ENCODE assay signal across 21 cellular contexts in genomic region chr6:149379977-149380376, GRCh38. TPM values are rescaled to one million over a fixed set of nuclear protein-coding genes. Genes with fewer than 3 reads are reported as not detected.
"Had no signal": no experiment of that assay in that cellular context is flagged by ENCODE, and none has a peak within 500 bp of the region (broad histone marks: within the 10 kb centered on the region; RNA-seq: fewer than 3 reads in every experiment).

No MANE protein-coding gene starts in this region.

- H3K27me3 Mint-ChIP-seq: dendritic cell treated with granulocyte-macrophage colony-stimulating factor and Interleukin-4, amounts not matched to agents 40 ng/mL and 50 ng/mL, for 4 days; stimulated activated memory B cell treated with anti-CD40 and anti-IgM and Interleukin-4, amounts not matched to agents 10 μg/mL and 1 μg/mL and 100 μg/mL, for 72 hours had no signal

- H3K9me3 ChIP-seq: esophagus muscularis mucosa, gastroesophageal sphincter, heart left ventricle, sigmoid colon, SJSA1, thyroid gland had no signal

- H3K9me3 Mint-ChIP-seq: dendritic cell treated with granulocyte-macrophage colony-stimulating factor and Interleukin-4, amounts not matched to agents 40 ng/mL and 50 ng/mL, for 4 days; stimulated activated memory B cell treated with anti-CD40 and anti-IgM and Interleukin-4, amounts not matched to agents 10 μg/mL and 1 μg/mL and 100 μg/mL, for 72 hours had no signal

- H3K4me1 ChIP-seq: SJSA1, thyroid gland had no signal

- H3K4me3 ChIP-seq: cardiac muscle cell, esophagus muscularis mucosa, gastroesophageal sphincter, heart left ventricle, lung, sigmoid colon, SJSA1, thyroid gland had no signal

- H3K27ac Mint-ChIP-seq: dendritic cell treated with granulocyte-macrophage colony-stimulating factor and Interleukin-4, amounts not matched to agents 40 ng/mL and 50 ng/mL, for 4 days; nephron; stimulated activated memory B cell treated with anti-CD40 and anti-IgM and Interleukin-4, amounts not matched to agents 10 μg/mL and 1 μg/mL and 100 μg/mL, for 72 hours had no signal

- H2AFZ ChIP-seq: parathyroid adenoma had no signal

- H3K27me3 ChIP-seq: cardiac muscle cell, esophagus muscularis mucosa, gastroesophageal sphincter, heart left ventricle, sigmoid colon, SJSA1, thyroid gland had no signal

- H3K9ac ChIP-seq: parathyroid adenoma had no signal

- H3K4me3 Mint-ChIP-seq: dendritic cell treated with granulocyte-macrophage colony-stimulating factor and Interleukin-4, amounts not matched to agents 40 ng/mL and 50 ng/mL, for 4 days; nephron; stimulated activated memory B cell treated with anti-CD40 and anti-IgM and Interleukin-4, amounts not matched to agents 10 μg/mL and 1 μg/mL and 100 μg/mL, for 72 hours had no signal

- H3K27ac ChIP-seq: cardiac muscle cell, esophagus muscularis mucosa, gastroesophageal sphincter, heart left ventricle, parathyroid adenoma, sigmoid colon, SJSA1, thyroid gland had no signal

- ATAC-seq: gastroesophageal sphincter; heart left ventricle; left lobe of liver; stimulated activated memory B cell treated with anti-CD40 and anti-IgM and Interleukin-4, amounts not matched to agents 10 μg/mL and 1 μg/mL and 100 μg/mL, for 72 hours had no signal

- DNase-seq: activated CD4-positive, alpha-beta T cell treated with anti-CD3 and anti-CD28 coated beads, Interleukin-2, amount 50 U/mL, for 48 hours; activated naive CD4-positive, alpha-beta T cell treated with Interleukin-2 at 50 U/mL for 16 hours; amygdala; effector CD8-positive, alpha-beta T cell; heart left ventricle; kidney; midbrain; sigmoid colon; stimulated activated CD4-positive, alpha-beta T cell treated with anti-CD3 and anti-CD28 coated beads, Interleukin-4, amount 100 ng/mL, for 24 hours; thyroid gland had no signal

- FAIRE-seq: kidney had no signal

RNA-seq across cellular contexts. Expression of gene SUMO4, which starts 20.1 kb away (rescaled TPM):
- polyA plus RNA-seq: urinary bladder had no signal
